ENCODE assay signal across 31 cellular contexts in the genomic region with DNA sequence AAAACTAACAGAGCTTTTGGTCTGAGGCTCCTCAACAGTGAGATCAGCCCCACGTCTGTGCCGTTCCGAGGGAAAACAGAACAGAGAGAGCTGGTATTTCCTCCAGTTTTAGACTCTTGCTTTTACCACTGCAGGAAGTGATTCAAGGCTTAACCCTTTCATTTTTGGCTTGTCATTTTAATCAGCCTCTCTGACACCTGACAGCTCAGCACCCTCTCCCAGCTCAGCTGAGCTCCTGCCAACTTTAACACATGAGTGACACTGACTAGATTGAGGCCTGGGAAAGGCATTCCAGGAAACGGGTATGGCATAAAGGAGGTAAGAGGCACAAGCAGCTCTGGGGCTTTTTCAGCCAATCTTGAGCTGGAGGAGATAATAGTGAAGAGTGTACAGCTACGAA.
DNase-seq lines count a peak whose midpoint lies in the region; ATAC-seq and TF ChIP-seq lines count a peak whose summit lies in the region.
"Had no signal": no experiment of that assay in that cellular context is flagged by ENCODE, and none has a peak within 500 bp of the region (broad histone marks: within the 10 kb centered on the region; RNA-seq: fewer than 3 reads in every experiment).

No MANE protein-coding gene starts in this region.

- intact Hi-C loops in esophagus squamous epithelium (cut with DNase I), result no loop called here

- H3K4me3 ChIP-seq in esophagus squamous epithelium (no peak overlapping the region), GM23248 (no peak overlapping the region)
- H3K4me3 ChIP-seq: gastrocnemius medialis, lung, Peyer's patch, psoas muscle, SJCRH30, skin epidermis had no signal

- no peak for TF ChIP-seq POLR2A in esophagus squamous epithelium (IDR thresholded peaks at IDR 0.05)

- H2AFZ ChIP-seq in GM23248, result no peak overlapping the region

- no peaks in the 10 kb centered on the region for H3K79me2 ChIP-seq in GM23248 (ENCODE audit: insufficient read depth)

- H3K27ac Mint-ChIP-seq in T-helper 2 cell treated with Interferon-gamma antibody and Interleukin-4, amounts not matched to agents 5 μg/mL and 100 μg/mL, for 36 hours, result no peak overlapping the region
- H3K27ac Mint-ChIP-seq: dendritic cell treated with granulocyte-macrophage colony-stimulating factor and Interleukin-4, amounts not matched to agents 40 ng/mL and 50 ng/mL, for 4 days; natural killer cell treated with Interleukin-12 subunit alpha and Interleukin-12 subunit beta and Interleukin-15 and Interleukin-18, amount 100 ng/mL, for 72 hours; stimulated activated naive B cell treated with anti-CD40 and anti-IgM and Interleukin-4, amounts not matched to agents 10 μg/mL and 1 μg/mL and 100 μg/mL, for 72 hours; WTC11 had no signal

- no peak for ATAC-seq in GM19023 (IDR thresholded peaks at IDR 0.05; ENCODE audit: unreplicated experiment)
- ATAC-seq: gastrocnemius medialis; natural killer cell treated with Interleukin-12 subunit alpha and Interleukin-12 subunit beta and Interleukin-15 and Interleukin-18, amount 100 ng/mL, for 72 hours; psoas muscle; stimulated activated naive B cell treated with anti-CD40 and anti-IgM and Interleukin-4, amounts not matched to agents 10 μg/mL and 1 μg/mL and 100 μg/mL, for 72 hours; WTC11 had no signal

- H4K20me1 ChIP-seq in GM23248 (ENCODE audit: insufficient read depth), result no peaks in the 10 kb centered on the region

- H3K9me2 ChIP-seq in GM23248 (ENCODE audit: insufficient read depth), result no peaks in the 10 kb centered on the region

- no peak for TF ChIP-seq CTCF in esophagus squamous epithelium (IDR thresholded peaks at IDR 0.05)

- no peak overlapping the region for H3K9ac ChIP-seq in GM23248

- no peak overlapping the region for H3K4me3 Mint-ChIP-seq in T-helper 2 cell treated with Interferon-gamma antibody and Interleukin-4, amounts not matched to agents 5 μg/mL and 100 μg/mL, for 36 hours
- H3K4me3 Mint-ChIP-seq: dendritic cell treated with granulocyte-macrophage colony-stimulating factor and Interleukin-4, amounts not matched to agents 40 ng/mL and 50 ng/mL, for 4 days; natural killer cell treated with Interleukin-12 subunit alpha and Interleukin-12 subunit beta and Interleukin-15 and Interleukin-18, amount 100 ng/mL, for 72 hours; stimulated activated naive B cell treated with anti-CD40 and anti-IgM and Interleukin-4, amounts not matched to agents 10 μg/mL and 1 μg/mL and 100 μg/mL, for 72 hours; WTC11 had no signal

- H3K27me3 Mint-ChIP-seq in T-helper 2 cell treated with Interferon-gamma antibody and Interleukin-4, amounts not matched to agents 5 μg/mL and 100 μg/mL, for 36 hours (ENCODE audit: low read depth), result no peaks in the 10 kb centered on the region
- H3K27me3 Mint-ChIP-seq: dendritic cell treated with granulocyte-macrophage colony-stimulating factor and Interleukin-4, amounts not matched to agents 40 ng/mL and 50 ng/mL, for 4 days had no signal

- H3K9me3 ChIP-seq in esophagus squamous epithelium, result no peaks in the 10 kb centered on the region
- H3K9me3 ChIP-seq in GM23248 (ENCODE audit: low read depth), result no peaks in the 10 kb centered on the region
- H3K9me3 ChIP-seq: gastrocnemius medialis, Peyer's patch, psoas muscle, SJCRH30 had no signal

- H3K4me1 ChIP-seq in esophagus squamous epithelium, result no peaks in the 10 kb centered on the region
- no peaks in the 10 kb centered on the region for H3K4me1 ChIP-seq in GM23248 (ENCODE audit: insufficient read depth)
- H3K4me1 ChIP-seq: gastrocnemius medialis, Peyer's patch, psoas muscle, SJCRH30 had no signal

- peaks cover 0 to 3% (median 0%) of the 10 kb centered on the region in 4 donors for H3K27me3 ChIP-seq in esophagus squamous epithelium
- no peaks in the 10 kb centered on the region for H3K27me3 ChIP-seq in GM23248 (replicated peaks; ENCODE audit: insufficient read depth)
- H3K27me3 ChIP-seq: gastrocnemius medialis, Peyer's patch, SJCRH30 had no signal

- peaks cover 6% of the 10 kb centered on the region for H3K4me1 Mint-ChIP-seq in T-helper 2 cell treated with Interferon-gamma antibody and Interleukin-4, amounts not matched to agents 5 μg/mL and 100 μg/mL, for 36 hours (ENCODE audit: low read depth)

- H3F3A ChIP-seq in GM23248 (ENCODE audit: insufficient read depth), result no peaks in the 10 kb centered on the region

- no peaks in the 10 kb centered on the region for H3K9me3 Mint-ChIP-seq in T-helper 2 cell treated with Interferon-gamma antibody and Interleukin-4, amounts not matched to agents 5 μg/mL and 100 μg/mL, for 36 hours
- H3K9me3 Mint-ChIP-seq: dendritic cell treated with granulocyte-macrophage colony-stimulating factor and Interleukin-4, amounts not matched to agents 40 ng/mL and 50 ng/mL, for 4 days had no signal

- peak; percentile 3 for DNase-seq in T-helper 2 cell treated with Interferon-gamma antibody and Interleukin-4, amounts not matched to agents 5 μg/mL and 100 μg/mL, for 36 hours (ENCODE audit: low spot score)
- DNase-seq in T-helper 2 cell (no peak), ELR (ENCODE audit: low read depth) (peak; percentile 7), astrocyte of the hippocampus (ENCODE audit: low read depth, low spot score) (peak; percentile 4), lung microvascular endothelial cell (ENCODE audit: low read depth in 2 of 2) (peak; percentile 2 to 55), esophagus squamous epithelium (lab: John Stamatoyannopoulos, UW) (no peak), GM23248 (no peak)
- DNase-seq: activated T-cell treated with anti-CD3 and anti-CD28 coated beads, Interleukin-2, amount 50 U/mL, for 48 hours; Calu3; DMS79; gastrocnemius medialis; Kasumi-1; NCI-H1048; NCI-H2107; NCI-H446; NCI-H82; Peyer's patch; psoas muscle; SJCRH30; stimulated activated naive B cell treated with anti-CD40 and anti-IgM and Interleukin-4, amounts not matched to agents 10 μg/mL and 1 μg/mL and 100 μg/mL, for 72 hours; substantia nigra; SW 1271; T1000; trophoblast cell had no signal

- H3K36me3 Mint-ChIP-seq in T-helper 2 cell treated with Interferon-gamma antibody and Interleukin-4, amounts not matched to agents 5 μg/mL and 100 μg/mL, for 36 hours (ENCODE audit: low read depth), result no peaks in the 10 kb centered on the region
- H3K36me3 Mint-ChIP-seq: natural killer cell treated with Interleukin-12 subunit alpha and Interleukin-12 subunit beta and Interleukin-15 and Interleukin-18, amount 100 ng/mL, for 72 hours; stimulated activated naive B cell treated with anti-CD40 and anti-IgM and Interleukin-4, amounts not matched to agents 10 μg/mL and 1 μg/mL and 100 μg/mL, for 72 hours; WTC11 had no signal

- 46 to 52% methylated on average over 5 of the region's 5 CpGs for WGBS in esophagus squamous epithelium, 2 donors
- 21 to 24% methylated on average over 5 of the region's 5 CpGs for WGBS in GM23248 (ENCODE audit: low coverage in 1 of 2, low lambda C conversion rate in 2 of 2, missing lambda C conversion rate in 2 of 2), 2 experiments

- no peaks in the 10 kb centered on the region for H3K36me3 ChIP-seq in esophagus squamous epithelium
- no peaks in the 10 kb centered on the region for H3K36me3 ChIP-seq in GM23248 (ENCODE audit: low read depth)
- H3K36me3 ChIP-seq: gastrocnemius medialis, Peyer's patch, SJCRH30 had no signal

- no peak overlapping the region for H3K4me2 ChIP-seq in GM23248 (ENCODE audit: unreplicated experiment)

- H3K27ac ChIP-seq in esophagus squamous epithelium, result no peak overlapping the region
- no peak overlapping the region for H3K27ac ChIP-seq in GM23248
- H3K27ac ChIP-seq: 22Rv1, gastrocnemius medialis, Peyer's patch, psoas muscle, SJCRH30, skin epidermis had no signal

- in situ Hi-C loops in GM23248 (cut with MboI), result no loop called here

Comparison
In these comparisons a context has a peak if more than half of its experiments do, and no peak if none do; other contexts are left out.
1. DNase-seq: peak in T-helper 2 cell treated with Interferon-gamma antibody and Interleukin-4, amounts not matched to agents 5 μg/mL and 100 μg/mL, for 36 hours (single experiment), ELR (single experiment), astrocyte of the hippocampus (single experiment) and lung microvascular endothelial cell (2 of 2); none in T-helper 2 cell (0 of 5), esophagus squamous epithelium (single experiment) and GM23248 (single experiment).